In genomic region chr4:48190839-48191238, GRCh38 we compare ENCODE assay signal across 18 cellular contexts.
A peak's percentile ranks its signal among the peaks of the same experiment; 100 is the strongest.
DNase-seq lines count a peak whose midpoint lies in the region; ATAC-seq, FAIRE-seq and TF ChIP-seq lines count a peak whose summit lies in the region.
"Had no signal": no experiment of that assay in that cellular context is flagged by ENCODE, and none has a peak within 500 bp of the region (broad histone marks: within the 10 kb centered on the region; RNA-seq: fewer than 3 reads in every experiment).

No MANE protein-coding gene starts in this region.

- ATAC-seq in GM18511 (IDR thresholded peaks at IDR 0.05; ENCODE audit: unreplicated experiment) (peak; percentile 44), GM21367 (IDR thresholded peaks at IDR 0.05; ENCODE audit: unreplicated experiment) (peak; percentile 46), HG02943 (IDR thresholded peaks at IDR 0.05; ENCODE audit: low read depth, unreplicated experiment) (peak; percentile 53)
- ATAC-seq: upper lobe of right lung had no signal

- DNase-seq in NAMALWA (ENCODE audit: low spot score), result peak; percentile 38
- no peak for DNase-seq in H54 (ENCODE audit: insufficient read length, low spot score)
- DNase-seq in EL, result no peak
- DNase-seq in GM10266 (ENCODE audit: extremely low spot score), result no peak
- DNase-seq in stimulated activated CD4-positive, alpha-beta T cell treated with anti-CD3 and anti-CD28 coated beads, Interleukin-4, amount 100 ng/mL, for 1 hour, result no peak
- DNase-seq: AML-193; DMS153; NCI-H1417 treated with DMSO at 0.1 percent for 48 hours; NCI-H524 treated with DMSO at 0.1 percent for 48 hours; retina; RPMI8226; stimulated activated CD4-positive, alpha-beta T cell treated with anti-CD3 and anti-CD28 coated beads, Interleukin-2, amount 100 ng/mL, for 24 hours; T-helper 1 cell; upper lobe of right lung had no signal

- TF ChIP-seq CTCF in GM10266 (IDR thresholded peaks at IDR 0.05; ENCODE audit: control insufficient read depth, insufficient read depth, low read depth, missing control alignments), result no peak

- no peak for FAIRE-seq in H54 (lab: Jason Lieb, UNC)
- FAIRE-seq: bronchial epithelial cell had no signal

- no peak for TF ChIP-seq POLR2A in H54 (IDR thresholded peaks at IDR 0.05; ENCODE audit: low read depth, low read length)
